8 cellular contexts compared by ENCODE assay signal in the genomic region with DNA sequence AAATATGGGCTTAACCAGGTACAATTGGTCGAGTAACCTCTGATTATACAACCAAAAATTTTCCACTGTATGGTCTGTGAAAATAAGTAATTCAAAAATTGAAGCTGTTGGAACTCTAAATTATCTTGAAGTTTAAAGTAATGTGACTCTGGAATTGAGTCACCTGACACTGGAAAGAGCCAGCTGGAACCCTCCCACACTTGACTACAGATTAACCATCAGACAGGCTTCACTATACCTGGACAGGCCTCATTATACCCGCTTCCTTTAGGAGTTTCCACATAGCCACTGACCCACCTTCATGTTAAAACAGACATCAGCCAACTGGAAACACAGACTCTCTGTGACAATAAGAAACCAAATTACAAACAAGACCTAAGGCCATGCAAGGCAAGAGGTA. TPM values are rescaled to one million over a fixed set of nuclear protein-coding genes. Genes with fewer than 3 reads are reported as not detected.
DNase-seq lines count a peak whose midpoint lies in the region; ATAC-seq, FAIRE-seq and TF ChIP-seq lines count a peak whose summit lies in the region.

No MANE protein-coding gene starts in this region.

- H3K27me3 Mint-ChIP-seq in activated naive CD8-positive, alpha-beta T cell treated with anti-CD3 and anti-CD28 coated beads, Interleukin-2, amount 10 ng/mL, durations not matched to agents 7 days and 5 days = no peaks in the 10 kb centered on the region

- TF ChIP-seq EP300 in SK-N-SH (IDR thresholded peaks at IDR 0.05; ENCODE audit: borderline replicate concordance in 1 of 2, low read depth in 1 of 2, low read length in 1 of 2) = no peak

- H3K27me3 ChIP-seq in SK-N-SH (ENCODE audit: insufficient read depth) = no peaks in the 10 kb centered on the region
- no peaks in the 10 kb centered on the region for H3K27me3 ChIP-seq in keratinocyte (ENCODE audit: control insufficient read depth, extremely low read depth, insufficient read depth, low read length)
- no peaks in the 10 kb centered on the region for H3K27me3 ChIP-seq in gastrocnemius medialis

- TF ChIP-seq CTCF in SK-N-SH (IDR thresholded peaks at IDR 0.05) (no peak), keratinocyte (optimal IDR thresholded peaks at IDR 0.05 in 1 of 3, IDR thresholded peaks at IDR 0.05 in 1 of 3, conservative IDR thresholded peaks at IDR 0.05 in 1 of 3; ENCODE audit: extremely low read depth in 1 of 3, insufficient read depth in 2 of 3, low read length in 3 of 3) (no peak), gastrocnemius medialis (IDR thresholded peaks at IDR 0.05 in 4 of 5, conservative IDR thresholded peaks at IDR 0.05 in 1 of 5) (no peak)

- no peak for TF ChIP-seq RAD21 in SK-N-SH (IDR thresholded peaks at IDR 0.05; ENCODE audit: low read length)

- TF ChIP-seq POLR2A in gastrocnemius medialis (IDR thresholded peaks at IDR 0.05) = no peak

- H2AFZ ChIP-seq in SK-N-SH (ENCODE audit: low read depth) (no peak overlapping the region), keratinocyte (ENCODE audit: control insufficient read depth, low read length) (peak overlapping the region; percentile 98)

- no peak for DNase-seq in SK-N-SH
- DNase-seq in activated naive CD8-positive, alpha-beta T cell treated with anti-CD3 and anti-CD28 coated beads, Interleukin-2, amount 10 ng/mL, durations not matched to agents 7 days and 5 days = no peak
- no peak for DNase-seq in keratinocyte (ENCODE audit: low read depth, low spot score)
- DNase-seq in gastrocnemius medialis = no peak
- DNase-seq in NCI-H2081 treated with DMSO at 0.1 percent for 48 hours (lab: John Stamatoyannopoulos, UW) = no peak
- no peak for DNase-seq in caudate nucleus (lab: John Stamatoyannopoulos, UW)

- H4K20me1 ChIP-seq in SK-N-SH (ENCODE audit: insufficient read depth) (no peaks in the 10 kb centered on the region), keratinocyte (ENCODE audit: control insufficient read depth, extremely low read depth, insufficient read depth, low read length) (no peaks in the 10 kb centered on the region)

- H3K9ac ChIP-seq in SK-N-SH (no peak overlapping the region), keratinocyte (ENCODE audit: control insufficient read depth, extremely low read depth, insufficient read depth, low read length) (no peak overlapping the region)

- POLR2A ChIA-PET in SK-N-SH (lab: Yijun Ruan, JAX) = interaction anchor here (1.9 to 2.3 kb wide), 2 partner anchors 18 to 106 kb away, joined by 8 to 23 read pairs; partner anchors contain the start of genes ZNF20 and ZNF878
- POLR2A ChIA-PET in activated naive CD8-positive, alpha-beta T cell treated with anti-CD3 and anti-CD28 coated beads, Interleukin-2, amount 10 ng/mL, durations not matched to agents 7 days and 5 days (lab: Charles Lee) = no interaction called here

- H3K4me1 ChIP-seq in SK-N-SH (ENCODE audit: control insufficient read depth in 1 of 2, insufficient read depth in 2 of 2, low read depth in 1 of 2, low read length in 1 of 2) (peaks cover 0 to 3% of the 10 kb centered on the region in 2 experiments; a peak in 1 of 4 replicates), keratinocyte (ENCODE audit: control insufficient read depth, extremely low read depth, insufficient read depth, low read length) (peaks cover 4% of the 10 kb centered on the region), gastrocnemius medialis (peaks cover 8 to 10% of the 10 kb centered on the region in 2 donors)

- H3K36me3 ChIP-seq in SK-N-SH (replicated peaks in 1 of 2; ENCODE audit: control insufficient read depth in 1 of 2, insufficient read depth in 2 of 2, low read length in 1 of 2) (peaks cover 0 to 7% of the 10 kb centered on the region in 2 experiments), keratinocyte (ENCODE audit: control insufficient read depth in 2 of 2, extremely low read depth in 1 of 2, insufficient read depth in 2 of 2, low read length in 2 of 2) (no peaks in the 10 kb centered on the region), gastrocnemius medialis (peaks cover 0 to 5% of the 10 kb centered on the region in 2 donors)

- H3K4me2 ChIP-seq in SK-N-SH (peak overlapping the region; percentile 70), keratinocyte (ENCODE audit: control insufficient read depth, extremely low read depth, insufficient read depth, low read depth, low read length) (peak overlapping the region; percentile 88)

- no peaks in the 10 kb centered on the region for H3F3A ChIP-seq in SK-N-SH (replicated peaks; ENCODE audit: insufficient read depth)

- no peak overlapping the region for H3K27ac Mint-ChIP-seq in activated naive CD8-positive, alpha-beta T cell treated with anti-CD3 and anti-CD28 coated beads, Interleukin-2, amount 10 ng/mL, durations not matched to agents 7 days and 5 days

- ATAC-seq in SK-N-SH treated with all-trans-retinoic acid at 6 μM for 48 hours = no peak
- ATAC-seq in activated naive CD8-positive, alpha-beta T cell treated with anti-CD3 and anti-CD28 coated beads, Interleukin-2, amount 10 ng/mL, durations not matched to agents 7 days and 5 days (ENCODE audit: low read depth) = no peak
- ATAC-seq in gastrocnemius medialis = no peak
- ATAC-seq in GM21529 (IDR thresholded peaks at IDR 0.05; ENCODE audit: unreplicated experiment) = no peak

- dilution Hi-C loops in keratinocyte (cut with MboI; ENCODE audit: extremely low pct_ligation_motif_present, low sequenced_read_pairs) = no loop called here

- H3K9me1 ChIP-seq in keratinocyte (ENCODE audit: control insufficient read depth, extremely low read depth, insufficient read depth, low read length) = no peaks in the 10 kb centered on the region

- no peak for FAIRE-seq in keratinocyte (lab: Jason Lieb, UNC)

- peaks cover 18% of the 10 kb centered on the region for H3K36me3 Mint-ChIP-seq in activated naive CD8-positive, alpha-beta T cell treated with anti-CD3 and anti-CD28 coated beads, Interleukin-2, amount 10 ng/mL, durations not matched to agents 7 days and 5 days

- in situ Hi-C loops in gastrocnemius medialis (cut with MboI; ENCODE audit: low sequenced_read_pairs in 4 of 4) = no loop called here

- H3K4me3 ChIP-seq in SK-N-SH (ENCODE audit: low read depth in 2 of 2, low read length in 1 of 2) = peak overlapping the region; percentile 62 to 86; a peak in 2 of 4 replicates
- peak overlapping the region in 2 of 3 experiments; percentile 85 to 93 for H3K4me3 ChIP-seq in keratinocyte (ENCODE audit: control insufficient read depth in 2 of 3, extremely low read depth in 1 of 3, insufficient read depth in 2 of 3, low read depth in 1 of 3, low read length in 3 of 3)
- H3K4me3 ChIP-seq in gastrocnemius medialis = peak overlapping the region in 3 of 4 donors; percentile 86 to 95 (median 86)

- peaks cover 4% of the 10 kb centered on the region for H3K4me1 Mint-ChIP-seq in activated naive CD8-positive, alpha-beta T cell treated with anti-CD3 and anti-CD28 coated beads, Interleukin-2, amount 10 ng/mL, durations not matched to agents 7 days and 5 days

- CTCF ChIA-PET in SK-N-SH (lab: Yijun Ruan, JAX) = interaction anchor here (0.9 to 3.5 kb wide), 6 partner anchors 9 to 237 kb away, joined by 4 to 19 read pairs (median 6); partner anchors contain the start of gene ZNF20

- intact Hi-C loops in gastrocnemius medialis (cut with DNase I; ENCODE audit: low total_unique reads) = loop anchor here (10.0 kb wide), 1 partner anchor 331 kb away; the partner anchor contains the start of gene ZNF442

- H3K4me3 Mint-ChIP-seq in activated naive CD8-positive, alpha-beta T cell treated with anti-CD3 and anti-CD28 coated beads, Interleukin-2, amount 10 ng/mL, durations not matched to agents 7 days and 5 days = peak overlapping the region; percentile 46

- WGBS in SK-N-SH (ENCODE audit: low lambda C conversion rate) = 70% methylated on average over 2 of the region's 2 CpGs

- H3K9me3 Mint-ChIP-seq in activated naive CD8-positive, alpha-beta T cell treated with anti-CD3 and anti-CD28 coated beads, Interleukin-2, amount 10 ng/mL, durations not matched to agents 7 days and 5 days = peaks cover 8% of the 10 kb centered on the region

- H3K79me2 ChIP-seq in SK-N-SH (ENCODE audit: insufficient read depth) = peaks cover 20% of the 10 kb centered on the region; the same call in 1 of the 2 replicates
- peaks cover 2% of the 10 kb centered on the region for H3K79me2 ChIP-seq in keratinocyte (ENCODE audit: control insufficient read depth, insufficient read depth, low read length)

- no peak overlapping the region for H3K27ac ChIP-seq in SK-N-SH (ENCODE audit: low read depth in 2 of 2, low read length in 1 of 2)
- H3K27ac ChIP-seq in keratinocyte (ENCODE audit: control insufficient read depth, insufficient read depth, low read length) = no peak overlapping the region
- H3K27ac ChIP-seq in gastrocnemius medialis = peak overlapping the region in 1 of 4 donors; percentile 91
- no peak overlapping the region for H3K27ac ChIP-seq in caudate nucleus (ENCODE audit: low read depth, low read length)

- no peaks in the 10 kb centered on the region for H3K9me2 ChIP-seq in SK-N-SH

- H3K9me3 ChIP-seq in SK-N-SH = no peaks in the 10 kb centered on the region
- no peaks in the 10 kb centered on the region for H3K9me3 ChIP-seq in keratinocyte (ENCODE audit: control insufficient read depth, low read depth, low read length)
- H3K9me3 ChIP-seq in gastrocnemius medialis = no peaks in the 10 kb centered on the region

RNA-seq across cellular contexts. Expression of gene ZNF433, which starts 1.3 kb away (rescaled TPM):
- polyA plus RNA-seq in SK-N-SH (2012; rRNA removed) (1.9 and 2.1 TPM in 2 replicates), keratinocyte (3.6 to 4.7 TPM (median 4.5 TPM) in 3 replicates)
- polyA plus RNA-seq in SK-N-SH (2012; cell fraction: cytosol; rRNA removed) = 2.5 and 2.8 TPM in 2 replicates
- polyA plus RNA-seq in SK-N-SH (2012; cell fraction: nucleus; rRNA removed) = 4.0 and 4.6 TPM in 2 replicates
- total RNA-seq in activated naive CD8-positive, alpha-beta T cell treated with anti-CD3 and anti-CD28 coated beads, Interleukin-2, amount 10 ng/mL, durations not matched to agents 7 days and 5 days = 1 to 10 TPM; 1.5 to 1.8 TPM
- polyA plus RNA-seq in keratinocyte (2011; ENCODE audit: low read depth) = 4.0 TPM
- polyA plus RNA-seq in keratinocyte (2011; cell fraction: cytosol; rRNA removed) = 3.4 and 3.5 TPM in 2 replicates
- 7.8 and 8.1 TPM in 2 replicates for polyA plus RNA-seq in keratinocyte (2011; cell fraction: nucleus; rRNA removed)
- polyA plus RNA-seq in keratinocyte (2012; ENCODE audit: low replicate concordance) = 3.0 and 6.0 TPM in 2 replicates
- polyA minus RNA-seq in keratinocyte = 0.46 to 4.7 TPM (median 4.3 TPM) in 3 replicates
- polyA minus RNA-seq in keratinocyte (2011; cell fraction: cytosol; rRNA and poly(A)+ RNA removed) = 1.2 TPM
- polyA minus RNA-seq in keratinocyte (2011; cell fraction: nucleus; rRNA and poly(A)+ RNA removed) = 3.5 and 6.2 TPM in 2 replicates
- 1 to 10 TPM; 3.6 to 8.2 (median 5.0) TPM for total RNA-seq in gastrocnemius medialis

RNA-seq across cellular contexts. Expression of gene ZNF878, which starts 18.6 kb away (rescaled TPM):
- polyA plus RNA-seq in SK-N-SH (2012; rRNA removed) = 0.05 TPM in 1 of 2 replicates, not detected in the other
- 0.03 and 0.05 TPM in 2 replicates for polyA plus RNA-seq in SK-N-SH (2012; cell fraction: cytosol; rRNA removed)
- polyA plus RNA-seq in SK-N-SH (2012; cell fraction: nucleus; rRNA removed) = 0.06 TPM in 1 of 2 replicates, not detected in the other
- total RNA-seq in activated naive CD8-positive, alpha-beta T cell treated with anti-CD3 and anti-CD28 coated beads, Interleukin-2, amount 10 ng/mL, durations not matched to agents 7 days and 5 days = 1 to 10 TPM in 1 of 2 experiments, under 1 TPM in 1; 0.91 to 1.2 TPM
- 0.15 to 0.29 TPM (median 0.24 TPM) in 3 replicates for polyA plus RNA-seq in keratinocyte
- polyA plus RNA-seq in keratinocyte (2011; ENCODE audit: low read depth) = not detected
- polyA plus RNA-seq in keratinocyte (2011; cell fraction: cytosol; rRNA removed) = 0.04 and 0.06 TPM in 2 replicates
- polyA plus RNA-seq in keratinocyte (2011; cell fraction: nucleus; rRNA removed) = 0.25 and 0.27 TPM in 2 replicates
- 0.21 and 0.28 TPM in 2 replicates for polyA plus RNA-seq in keratinocyte (2012; ENCODE audit: low replicate concordance)
- 0.13 to 0.64 TPM in 2 of 3 replicates, not detected in the other for polyA minus RNA-seq in keratinocyte
- not detected for polyA minus RNA-seq in keratinocyte (2011; cell fraction: cytosol; rRNA and poly(A)+ RNA removed)
- polyA minus RNA-seq in keratinocyte (2011; cell fraction: nucleus; rRNA and poly(A)+ RNA removed) = 0.31 and 0.32 TPM in 2 replicates
- total RNA-seq in gastrocnemius medialis = not detected

RNA-seq across cellular contexts. Expression of gene ZNF844, which starts 30.3 kb away (rescaled TPM):
- polyA plus RNA-seq in SK-N-SH (2012; rRNA removed) (0.28 and 0.31 TPM in 2 replicates), keratinocyte (0.50 to 1.0 TPM (median 0.88 TPM) in 3 replicates)
- polyA plus RNA-seq in SK-N-SH (2012; cell fraction: cytosol; rRNA removed) = 0.39 TPM in 2 replicates
- 0.26 and 0.43 TPM in 2 replicates for polyA plus RNA-seq in SK-N-SH (2012; cell fraction: nucleus; rRNA removed)
- total RNA-seq in activated naive CD8-positive, alpha-beta T cell treated with anti-CD3 and anti-CD28 coated beads, Interleukin-2, amount 10 ng/mL, durations not matched to agents 7 days and 5 days = 1 to 10 TPM; 6.7 to 9.1 TPM
- polyA plus RNA-seq in keratinocyte (2011; ENCODE audit: low read depth) = 1.4 TPM
- 0.34 and 1.4 TPM in 2 replicates for polyA plus RNA-seq in keratinocyte (2011; cell fraction: cytosol; rRNA removed)
- 1.9 and 2.0 TPM in 2 replicates for polyA plus RNA-seq in keratinocyte (2011; cell fraction: nucleus; rRNA removed)
- polyA plus RNA-seq in keratinocyte (2012; ENCODE audit: low replicate concordance) = 0.81 and 2.4 TPM in 2 replicates
- polyA minus RNA-seq in keratinocyte = 0.62 to 1.8 TPM (median 1.8 TPM) in 3 replicates
- polyA minus RNA-seq in keratinocyte (2011; cell fraction: cytosol; rRNA and poly(A)+ RNA removed) = 2.1 TPM
- 2.2 and 4.1 TPM in 2 replicates for polyA minus RNA-seq in keratinocyte (2011; cell fraction: nucleus; rRNA and poly(A)+ RNA removed)
- total RNA-seq in gastrocnemius medialis = 1 to 10 TPM; 2.2 to 5.7 (median 4.9) TPM
